1 cellular context compared by ENCODE assay signal in the genomic region with DNA sequence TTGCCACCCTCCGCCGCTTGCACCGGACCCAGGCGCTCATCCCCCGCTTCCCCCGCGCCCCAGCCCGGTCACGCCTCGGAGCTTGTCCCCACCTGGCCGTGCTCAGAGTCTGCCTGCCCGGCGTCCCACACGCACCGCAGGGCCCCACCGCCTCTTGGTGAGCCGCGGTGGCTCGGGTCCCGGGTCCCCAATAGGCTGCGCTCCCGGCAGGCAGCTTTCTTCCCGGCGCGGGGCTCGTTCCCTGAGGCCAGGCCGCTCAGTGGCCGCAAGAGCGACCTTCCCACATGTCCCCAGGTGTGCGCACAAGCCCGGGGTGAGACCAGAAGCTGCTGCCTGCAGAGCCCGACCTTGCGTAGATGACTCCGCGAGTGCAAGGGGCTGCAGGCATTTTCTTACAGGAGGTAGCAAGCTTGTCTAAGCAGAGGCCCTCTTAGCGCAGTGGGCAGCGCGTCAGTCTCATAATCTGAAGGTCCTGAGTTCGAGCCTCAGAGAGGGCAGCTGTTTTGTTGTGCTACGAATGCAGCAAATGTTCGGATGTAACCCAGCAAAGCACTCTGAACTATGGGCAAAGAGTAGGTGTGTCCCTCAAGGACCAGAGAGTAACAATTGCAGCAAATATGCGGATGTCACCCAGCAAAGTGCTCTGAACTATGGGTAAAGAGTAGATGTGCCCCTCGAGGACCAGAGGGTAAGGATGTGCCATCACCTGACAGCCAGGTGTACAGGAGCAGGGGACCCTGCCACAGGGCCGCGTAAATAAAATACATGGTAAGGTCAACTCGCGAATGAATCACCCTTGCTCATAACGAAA.
TF ChIP-seq lines count a peak whose summit lies in the region.

No MANE protein-coding gene starts in this region.

TF ChIP-seq in HepG2, 621 proteins besides CTCF, POLR2A, EP300 and RAD21 (continued from another document and continues in another):
- TF ChIP-seq, protein P1, sequence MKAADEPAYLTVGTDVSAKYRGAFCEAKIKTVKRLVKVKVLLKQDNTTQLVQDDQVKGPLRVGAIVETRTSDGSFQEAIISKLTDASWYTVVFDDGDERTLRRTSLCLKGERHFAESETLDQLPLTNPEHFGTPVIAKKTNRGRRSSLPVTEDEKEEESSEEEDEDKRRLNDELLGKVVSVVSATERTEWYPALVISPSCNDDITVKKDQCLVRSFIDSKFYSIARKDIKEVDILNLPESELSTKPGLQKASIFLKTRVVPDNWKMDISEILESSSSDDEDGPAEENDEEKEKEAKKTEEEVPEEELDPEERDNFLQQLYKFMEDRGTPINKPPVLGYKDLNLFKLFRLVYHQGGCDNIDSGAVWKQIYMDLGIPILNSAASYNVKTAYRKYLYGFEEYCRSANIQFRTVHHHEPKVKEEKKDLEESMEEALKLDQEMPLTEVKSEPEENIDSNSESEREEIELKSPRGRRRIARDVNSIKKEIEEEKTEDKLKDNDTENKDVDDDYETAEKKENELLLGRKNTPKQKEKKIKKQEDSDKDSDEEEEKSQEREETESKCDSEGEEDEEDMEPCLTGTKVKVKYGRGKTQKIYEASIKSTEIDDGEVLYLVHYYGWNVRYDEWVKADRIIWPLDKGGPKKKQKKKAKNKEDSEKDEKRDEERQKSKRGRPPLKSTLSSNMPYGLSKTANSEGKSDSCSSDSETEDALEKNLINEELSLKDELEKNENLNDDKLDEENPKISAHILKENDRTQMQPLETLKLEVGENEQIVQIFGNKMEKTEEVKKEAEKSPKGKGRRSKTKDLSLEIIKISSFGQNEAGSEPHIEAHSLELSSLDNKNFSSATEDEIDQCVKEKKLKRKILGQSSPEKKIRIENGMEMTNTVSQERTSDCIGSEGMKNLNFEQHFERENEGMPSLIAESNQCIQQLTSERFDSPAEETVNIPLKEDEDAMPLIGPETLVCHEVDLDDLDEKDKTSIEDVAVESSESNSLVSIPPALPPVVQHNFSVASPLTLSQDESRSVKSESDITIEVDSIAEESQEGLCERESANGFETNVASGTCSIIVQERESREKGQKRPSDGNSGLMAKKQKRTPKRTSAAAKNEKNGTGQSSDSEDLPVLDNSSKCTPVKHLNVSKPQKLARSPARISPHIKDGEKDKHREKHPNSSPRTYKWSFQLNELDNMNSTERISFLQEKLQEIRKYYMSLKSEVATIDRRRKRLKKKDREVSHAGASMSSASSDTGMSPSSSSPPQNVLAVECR (CRISPR knock-in tag; IDR thresholded peaks at IDR 0.05; ENCODE audit: borderline replicate concordance) = peak; percentile 86; the same call in 1 of the 2 replicates
- peak; percentile 82; the same call in 1 of the 2 replicates for TF ChIP-seq CC2D1A (CRISPR knock-in tag; IDR thresholded peaks at IDR 0.05)
- TF ChIP-seq, protein P2, sequence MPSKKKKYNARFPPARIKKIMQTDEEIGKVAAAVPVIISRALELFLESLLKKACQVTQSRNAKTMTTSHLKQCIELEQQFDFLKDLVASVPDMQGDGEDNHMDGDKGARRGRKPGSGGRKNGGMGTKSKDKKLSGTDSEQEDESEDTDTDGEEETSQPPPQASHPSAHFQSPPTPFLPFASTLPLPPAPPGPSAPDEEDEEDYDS (CRISPR knock-in tag; IDR thresholded peaks at IDR 0.05) = peak; percentile 86
- no peak for TF ChIP-seq IKZF4 (CRISPR knock-in tag; IDR thresholded peaks at IDR 0.05; ENCODE audit: borderline replicate concordance, low read depth, not compliant biosample characterization)
- TF ChIP-seq, protein P3, sequence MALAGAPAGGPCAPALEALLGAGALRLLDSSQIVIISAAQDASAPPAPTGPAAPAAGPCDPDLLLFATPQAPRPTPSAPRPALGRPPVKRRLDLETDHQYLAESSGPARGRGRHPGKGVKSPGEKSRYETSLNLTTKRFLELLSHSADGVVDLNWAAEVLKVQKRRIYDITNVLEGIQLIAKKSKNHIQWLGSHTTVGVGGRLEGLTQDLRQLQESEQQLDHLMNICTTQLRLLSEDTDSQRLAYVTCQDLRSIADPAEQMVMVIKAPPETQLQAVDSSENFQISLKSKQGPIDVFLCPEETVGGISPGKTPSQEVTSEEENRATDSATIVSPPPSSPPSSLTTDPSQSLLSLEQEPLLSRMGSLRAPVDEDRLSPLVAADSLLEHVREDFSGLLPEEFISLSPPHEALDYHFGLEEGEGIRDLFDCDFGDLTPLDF (CRISPR knock-in tag; IDR thresholded peaks at IDR 0.05) = peak; percentile 67; the same call in 1 of the 2 replicates
- TF ChIP-seq, protein P4, sequence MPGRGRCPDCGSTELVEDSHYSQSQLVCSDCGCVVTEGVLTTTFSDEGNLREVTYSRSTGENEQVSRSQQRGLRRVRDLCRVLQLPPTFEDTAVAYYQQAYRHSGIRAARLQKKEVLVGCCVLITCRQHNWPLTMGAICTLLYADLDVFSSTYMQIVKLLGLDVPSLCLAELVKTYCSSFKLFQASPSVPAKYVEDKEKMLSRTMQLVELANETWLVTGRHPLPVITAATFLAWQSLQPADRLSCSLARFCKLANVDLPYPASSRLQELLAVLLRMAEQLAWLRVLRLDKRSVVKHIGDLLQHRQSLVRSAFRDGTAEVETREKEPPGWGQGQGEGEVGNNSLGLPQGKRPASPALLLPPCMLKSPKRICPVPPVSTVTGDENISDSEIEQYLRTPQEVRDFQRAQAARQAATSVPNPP (CRISPR knock-in tag; IDR thresholded peaks at IDR 0.05) = no peak
- peak; percentile 94; the same call in 1 of the 2 replicates for TF ChIP-seq SOX5 (CRISPR knock-in tag; IDR thresholded peaks at IDR 0.05; ENCODE audit: borderline replicate concordance)
- TF ChIP-seq NCOR1 (IDR thresholded peaks at IDR 0.05; ENCODE audit: borderline replicate concordance, low read length) = peak; percentile 87
- no peak for TF ChIP-seq ATM (IDR thresholded peaks at IDR 0.05; ENCODE audit: borderline replicate concordance)
- TF ChIP-seq NCOA2 (CRISPR knock-in tag; IDR thresholded peaks at IDR 0.05) = peak; percentile 85
- TF ChIP-seq ZFP1 (CRISPR knock-in tag; IDR thresholded peaks at IDR 0.05) = peak; percentile 98
- TF ChIP-seq ZNF557 (CRISPR knock-in tag; IDR thresholded peaks at IDR 0.05) = peak; percentile 74; the same call in 1 of the 2 replicates
- peak; percentile 85 for TF ChIP-seq ZNF563 (CRISPR knock-in tag; IDR thresholded peaks at IDR 0.05)
- peak; percentile 93 for TF ChIP-seq TBX2 (CRISPR knock-in tag; IDR thresholded peaks at IDR 0.05; ENCODE audit: borderline replicate concordance)
- TF ChIP-seq, protein P5, sequence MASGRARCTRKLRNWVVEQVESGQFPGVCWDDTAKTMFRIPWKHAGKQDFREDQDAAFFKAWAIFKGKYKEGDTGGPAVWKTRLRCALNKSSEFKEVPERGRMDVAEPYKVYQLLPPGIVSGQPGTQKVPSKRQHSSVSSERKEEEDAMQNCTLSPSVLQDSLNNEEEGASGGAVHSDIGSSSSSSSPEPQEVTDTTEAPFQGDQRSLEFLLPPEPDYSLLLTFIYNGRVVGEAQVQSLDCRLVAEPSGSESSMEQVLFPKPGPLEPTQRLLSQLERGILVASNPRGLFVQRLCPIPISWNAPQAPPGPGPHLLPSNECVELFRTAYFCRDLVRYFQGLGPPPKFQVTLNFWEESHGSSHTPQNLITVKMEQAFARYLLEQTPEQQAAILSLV (CRISPR knock-in tag; IDR thresholded peaks at IDR 0.05; ENCODE audit: borderline replicate concordance) = peak; percentile 85; the same call in 1 of the 2 replicates
- peak; percentile 84 for TF ChIP-seq JUND (CRISPR knock-in tag; IDR thresholded peaks at IDR 0.05)
- peak; percentile 44; the same call in 1 of the 2 replicates for TF ChIP-seq ZNF83 (CRISPR knock-in tag; IDR thresholded peaks at IDR 0.05; ENCODE audit: borderline replicate concordance)
- no peak; the same call in 1 of the 2 replicates for TF ChIP-seq KDM6A (CRISPR knock-in tag; IDR thresholded peaks at IDR 0.05; ENCODE audit: low read depth)
- TF ChIP-seq, protein P6, sequence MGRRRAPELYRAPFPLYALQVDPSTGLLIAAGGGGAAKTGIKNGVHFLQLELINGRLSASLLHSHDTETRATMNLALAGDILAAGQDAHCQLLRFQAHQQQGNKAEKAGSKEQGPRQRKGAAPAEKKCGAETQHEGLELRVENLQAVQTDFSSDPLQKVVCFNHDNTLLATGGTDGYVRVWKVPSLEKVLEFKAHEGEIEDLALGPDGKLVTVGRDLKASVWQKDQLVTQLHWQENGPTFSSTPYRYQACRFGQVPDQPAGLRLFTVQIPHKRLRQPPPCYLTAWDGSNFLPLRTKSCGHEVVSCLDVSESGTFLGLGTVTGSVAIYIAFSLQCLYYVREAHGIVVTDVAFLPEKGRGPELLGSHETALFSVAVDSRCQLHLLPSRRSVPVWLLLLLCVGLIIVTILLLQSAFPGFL (CRISPR knock-in tag; IDR thresholded peaks at IDR 0.05) = 0 out of 2 replicates have a peak, but pooled peaks have one; percentile 6
- peak; percentile 86 for TF ChIP-seq FOXK1 (CRISPR knock-in tag; IDR thresholded peaks at IDR 0.05; ENCODE audit: borderline replicate concordance, low read depth)
- TF ChIP-seq ZNF138 (CRISPR knock-in tag; IDR thresholded peaks at IDR 0.05; ENCODE audit: low read depth) = peak; percentile 66; the same call in 1 of the 2 replicates
- TF ChIP-seq, protein P7, sequence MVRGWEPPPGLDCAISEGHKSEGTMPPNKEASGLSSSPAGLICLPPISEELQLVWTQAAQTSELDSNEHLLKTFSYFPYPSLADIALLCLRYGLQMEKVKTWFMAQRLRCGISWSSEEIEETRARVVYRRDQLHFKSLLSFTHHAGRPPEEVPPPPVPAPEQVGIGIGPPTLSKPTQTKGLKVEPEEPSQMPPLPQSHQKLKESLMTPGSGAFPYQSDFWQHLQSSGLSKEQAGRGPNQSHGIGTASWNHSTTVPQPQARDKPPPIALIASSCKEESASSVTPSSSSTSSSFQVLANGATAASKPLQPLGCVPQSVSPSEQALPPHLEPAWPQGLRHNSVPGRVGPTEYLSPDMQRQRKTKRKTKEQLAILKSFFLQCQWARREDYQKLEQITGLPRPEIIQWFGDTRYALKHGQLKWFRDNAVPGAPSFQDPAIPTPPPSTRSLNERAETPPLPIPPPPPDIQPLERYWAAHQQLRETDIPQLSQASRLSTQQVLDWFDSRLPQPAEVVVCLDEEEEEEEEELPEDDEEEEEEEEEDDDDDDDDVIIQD (CRISPR knock-in tag; IDR thresholded peaks at IDR 0.05; ENCODE audit: low read depth) = peak; percentile 97
- TF ChIP-seq PRPF4 (IDR thresholded peaks at IDR 0.05; ENCODE audit: low read depth, low read length, poor library complexity, severe bottlenecking) = peak; percentile 79
- TF ChIP-seq WIZ (CRISPR knock-in tag; IDR thresholded peaks at IDR 0.05) = peak; percentile 90
- peak; percentile 67; the same call in 1 of the 2 replicates for TF ChIP-seq DPF2 (CRISPR knock-in tag; IDR thresholded peaks at IDR 0.05; ENCODE audit: borderline replicate concordance, low read depth)
- TF ChIP-seq NR2F6 (IDR thresholded peaks at IDR 0.05) = peak; percentile 79
- peak; percentile 86; the same call in 1 of the 2 replicates for TF ChIP-seq NR2F6 (CRISPR knock-in tag; IDR thresholded peaks at IDR 0.05)
- TF ChIP-seq, protein P8, sequence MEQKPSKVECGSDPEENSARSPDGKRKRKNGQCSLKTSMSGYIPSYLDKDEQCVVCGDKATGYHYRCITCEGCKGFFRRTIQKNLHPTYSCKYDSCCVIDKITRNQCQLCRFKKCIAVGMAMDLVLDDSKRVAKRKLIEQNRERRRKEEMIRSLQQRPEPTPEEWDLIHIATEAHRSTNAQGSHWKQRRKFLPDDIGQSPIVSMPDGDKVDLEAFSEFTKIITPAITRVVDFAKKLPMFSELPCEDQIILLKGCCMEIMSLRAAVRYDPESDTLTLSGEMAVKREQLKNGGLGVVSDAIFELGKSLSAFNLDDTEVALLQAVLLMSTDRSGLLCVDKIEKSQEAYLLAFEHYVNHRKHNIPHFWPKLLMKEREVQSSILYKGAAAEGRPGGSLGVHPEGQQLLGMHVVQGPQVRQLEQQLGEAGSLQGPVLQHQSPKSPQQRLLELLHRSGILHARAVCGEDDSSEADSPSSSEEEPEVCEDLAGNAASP (CRISPR knock-in tag; IDR thresholded peaks at IDR 0.05; ENCODE audit: borderline replicate concordance) = peak; percentile 64; the same call in 1 of the 2 replicates
- peak; percentile 100 for TF ChIP-seq ZNF331 (CRISPR knock-in tag; IDR thresholded peaks at IDR 0.05)
- TF ChIP-seq TAF1 (CRISPR knock-in tag; IDR thresholded peaks at IDR 0.05) = no peak; the same call in 1 of the 2 replicates
- TF ChIP-seq ZNF235 (CRISPR knock-in tag; IDR thresholded peaks at IDR 0.05; ENCODE audit: borderline replicate concordance) = no peak
- no peak; the same call in 1 of the 2 replicates for TF ChIP-seq CHCHD3 (CRISPR knock-in tag; IDR thresholded peaks at IDR 0.05)
- TF ChIP-seq, protein P9, sequence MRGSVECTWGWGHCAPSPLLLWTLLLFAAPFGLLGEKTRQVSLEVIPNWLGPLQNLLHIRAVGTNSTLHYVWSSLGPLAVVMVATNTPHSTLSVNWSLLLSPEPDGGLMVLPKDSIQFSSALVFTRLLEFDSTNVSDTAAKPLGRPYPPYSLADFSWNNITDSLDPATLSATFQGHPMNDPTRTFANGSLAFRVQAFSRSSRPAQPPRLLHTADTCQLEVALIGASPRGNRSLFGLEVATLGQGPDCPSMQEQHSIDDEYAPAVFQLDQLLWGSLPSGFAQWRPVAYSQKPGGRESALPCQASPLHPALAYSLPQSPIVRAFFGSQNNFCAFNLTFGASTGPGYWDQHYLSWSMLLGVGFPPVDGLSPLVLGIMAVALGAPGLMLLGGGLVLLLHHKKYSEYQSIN (CRISPR knock-in tag; IDR thresholded peaks at IDR 0.05; ENCODE audit: borderline replicate concordance) = no peak; the same call in 1 of the 2 replicates
- peak; percentile 94 for TF ChIP-seq TEAD3 (CRISPR knock-in tag; optimal IDR thresholded peaks at IDR 0.05; ENCODE audit: borderline replicate concordance)
- no peak; the same call in 1 of the 2 replicates for TF ChIP-seq NFE2L2 (IDR thresholded peaks at IDR 0.05; ENCODE audit: low read length)
- TF ChIP-seq MXI1 (IDR thresholded peaks at IDR 0.05; ENCODE audit: borderline replicate concordance, low read depth, low read length) = 0 out of 3 replicates have a peak, but pooled peaks have one; percentile 70
- TF ChIP-seq, protein P10, sequence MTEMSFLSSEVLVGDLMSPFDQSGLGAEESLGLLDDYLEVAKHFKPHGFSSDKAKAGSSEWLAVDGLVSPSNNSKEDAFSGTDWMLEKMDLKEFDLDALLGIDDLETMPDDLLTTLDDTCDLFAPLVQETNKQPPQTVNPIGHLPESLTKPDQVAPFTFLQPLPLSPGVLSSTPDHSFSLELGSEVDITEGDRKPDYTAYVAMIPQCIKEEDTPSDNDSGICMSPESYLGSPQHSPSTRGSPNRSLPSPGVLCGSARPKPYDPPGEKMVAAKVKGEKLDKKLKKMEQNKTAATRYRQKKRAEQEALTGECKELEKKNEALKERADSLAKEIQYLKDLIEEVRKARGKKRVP (CRISPR knock-in tag; IDR thresholded peaks at IDR 0.05) = peak in 1 of 2 experiments; percentile 79; a peak in 1 of 4 replicates
- TF ChIP-seq ZNF703 (CRISPR knock-in tag; IDR thresholded peaks at IDR 0.05; ENCODE audit: borderline replicate concordance) = no peak
- TF ChIP-seq MED1 (CRISPR knock-in tag; IDR thresholded peaks at IDR 0.05) = peak; percentile 95
- TF ChIP-seq ZNF543 (CRISPR knock-in tag; IDR thresholded peaks at IDR 0.05) = peak; percentile 98
- peak; percentile 96 for TF ChIP-seq GATAD2A (CRISPR knock-in tag; IDR thresholded peaks at IDR 0.05)
- TF ChIP-seq, protein P11, sequence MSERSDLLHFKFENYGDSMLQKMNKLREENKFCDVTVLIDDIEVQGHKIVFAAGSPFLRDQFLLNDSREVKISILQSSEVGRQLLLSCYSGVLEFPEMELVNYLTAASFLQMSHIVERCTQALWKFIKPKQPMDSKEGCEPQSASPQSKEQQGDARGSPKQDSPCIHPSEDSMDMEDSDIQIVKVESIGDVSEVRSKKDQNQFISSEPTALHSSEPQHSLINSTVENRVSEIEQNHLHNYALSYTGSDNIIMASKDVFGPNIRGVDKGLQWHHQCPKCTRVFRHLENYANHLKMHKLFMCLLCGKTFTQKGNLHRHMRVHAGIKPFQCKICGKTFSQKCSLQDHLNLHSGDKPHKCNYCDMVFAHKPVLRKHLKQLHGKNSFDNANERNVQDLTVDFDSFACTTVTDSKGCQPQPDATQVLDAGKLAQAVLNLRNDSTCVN (CRISPR knock-in tag; IDR thresholded peaks at IDR 0.05; ENCODE audit: borderline replicate concordance) = no peak; the same call in none of the 2 replicates
- no peak for TF ChIP-seq ZNF468 (CRISPR knock-in tag; IDR thresholded peaks at IDR 0.05)
- peak; percentile 76 for TF ChIP-seq XBP1 (CRISPR knock-in tag; IDR thresholded peaks at IDR 0.05)
